In the genomic region with DNA sequence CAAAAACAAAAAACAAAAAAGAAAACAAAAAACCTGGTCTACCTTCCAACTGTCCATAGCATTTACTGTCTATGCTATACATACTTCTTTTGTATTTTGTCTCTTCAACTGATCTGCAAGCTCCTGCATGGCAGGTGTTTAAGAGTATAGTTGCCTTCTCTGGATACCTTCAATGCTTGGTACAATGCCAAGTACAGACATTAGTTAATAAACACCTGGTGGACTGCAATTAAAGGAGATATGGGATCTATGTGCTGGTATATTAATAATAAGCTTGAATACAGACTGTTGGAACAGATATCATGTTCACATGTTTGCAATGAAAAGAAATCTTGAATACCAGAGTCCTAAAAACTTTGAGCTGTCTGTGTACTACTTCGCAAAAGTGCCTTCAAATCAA, we compare ENCODE assay signal across 18 cellular contexts.
DNase-seq lines count a peak whose midpoint lies in the region; TF ChIP-seq lines count a peak whose summit lies in the region.
"Had no signal": no experiment of that assay in that cellular context is flagged by ENCODE, and none has a peak within 500 bp of the region (broad histone marks: within the 10 kb centered on the region; RNA-seq: fewer than 3 reads in every experiment).

No MANE protein-coding gene starts in this region.

- no peaks in the 10 kb centered on the region for H4K20me1 ChIP-seq in mammary epithelial cell (ENCODE audit: insufficient read depth, low read length)

- TF ChIP-seq CTCF in MCF 10A (IDR thresholded peaks at IDR 0.05; ENCODE audit: unreplicated experiment) = no peak
- no peak for TF ChIP-seq CTCF in mammary epithelial cell (conservative IDR thresholded peaks at IDR 0.05 in 1 of 2, IDR thresholded peaks at IDR 0.05 in 1 of 2; ENCODE audit: extremely low read depth in 1 of 2, insufficient read depth in 1 of 2, low read depth in 1 of 2, low read length in 2 of 2)
- TF ChIP-seq CTCF in mesothelial cell of epicardium (IDR thresholded peaks at IDR 0.05; ENCODE audit: unreplicated experiment) = no peak
- TF ChIP-seq CTCF in type B pancreatic cell (conservative IDR thresholded peaks at IDR 0.05) = no peak
- TF ChIP-seq CTCF in prostate gland (IDR thresholded peaks at IDR 0.05) = no peak

- intact Hi-C loops in MCF 10A (cut with micrococcal nuclease) (loop anchor here (5.0 kb wide), 1 partner anchor 83 kb away; the partner anchor contains the start of gene DNMBP), mammary epithelial cell (cut with micrococcal nuclease) (no loop called here), prostate gland (cut with DNase I) (no loop called here)

- H3K27me3 Mint-ChIP-seq in MCF 10A (ENCODE audit: insufficient read depth, unreplicated experiment) (no peaks in the 10 kb centered on the region), mesothelial cell of epicardium (ENCODE audit: low read depth) (no peaks in the 10 kb centered on the region), type B pancreatic cell (no peaks in the 10 kb centered on the region)
- H3K27me3 Mint-ChIP-seq: CD8-positive, alpha-beta memory T cell; IgD-negative memory B cell had no signal

- dilution Hi-C loops in mammary epithelial cell (cut with HindIII; ENCODE audit: low sequenced_read_pairs) = loop anchor here (5.0 kb wide), 1 partner anchor 57 kb away; no protein-coding TSS in a partner anchor

- H3K4me2 ChIP-seq in mammary epithelial cell (ENCODE audit: insufficient read depth, low read depth, low read length) = no peak overlapping the region

- H3K4me3 Mint-ChIP-seq in MCF 10A (ENCODE audit: unreplicated experiment) = no peak overlapping the region
- no peak overlapping the region for H3K4me3 Mint-ChIP-seq in mesothelial cell of epicardium
- H3K4me3 Mint-ChIP-seq in type B pancreatic cell = peak overlapping the region; percentile 37
- H3K4me3 Mint-ChIP-seq: CD8-positive, alpha-beta memory T cell; IgD-negative memory B cell had no signal

- no TSS peak for BruUV-seq in MCF 10A (replicated peaks; lab: Mats Ljungman, UMichigan)
- BruUV-seq in mammary epithelial cell (replicated peaks; lab: Mats Ljungman, UMichigan) = no TSS peak

- H3K27ac ChIP-seq in mammary epithelial cell (ENCODE audit: insufficient read depth, low read depth, low read length) (no peak overlapping the region), prostate gland (no peak overlapping the region)
- H3K27ac ChIP-seq: HL-60 had no signal

- peak overlapping the region; percentile 3 for H3K27ac Mint-ChIP-seq in MCF 10A (ENCODE audit: low read depth, unreplicated experiment)
- peak overlapping the region; percentile 55 for H3K27ac Mint-ChIP-seq in mesothelial cell of epicardium
- H3K27ac Mint-ChIP-seq in type B pancreatic cell = no peak overlapping the region
- H3K27ac Mint-ChIP-seq: IgD-negative memory B cell had no signal

- peaks cover 85% of the 10 kb centered on the region for H3K79me2 ChIP-seq in mammary epithelial cell (ENCODE audit: insufficient read depth, low read length)

- H2AFZ ChIP-seq in mammary epithelial cell (ENCODE audit: low read depth, low read length) = no peak overlapping the region

- POLR2A ChIA-PET in MCF 10A (lab: Yijun Ruan, JAX) = no interaction called here

- no peak overlapping the region for H3K4me3 ChIP-seq in mammary epithelial cell (replicated peaks in 1 of 3; ENCODE audit: insufficient read depth in 1 of 3, low read depth in 2 of 3, low read length in 3 of 3)
- H3K4me3 ChIP-seq in prostate gland = no peak overlapping the region

- peaks cover 4% of the 10 kb centered on the region for H3K9me3 ChIP-seq in mammary epithelial cell (replicated peaks; ENCODE audit: insufficient read depth, low read length)
- no peaks in the 10 kb centered on the region for H3K9me3 ChIP-seq in prostate gland

- WGBS in mammary epithelial cell (ENCODE audit: low coverage, missing lambda C conversion rate) = 100% methylated on average over 1 of the region's 1 CpG
- WGBS in prostate gland = 64% methylated on average over 1 of the region's 1 CpG

- H3K36me3 ChIP-seq in mammary epithelial cell (ENCODE audit: insufficient read depth, low read length) (no peaks in the 10 kb centered on the region), prostate gland (no peaks in the 10 kb centered on the region)

- H3K27me3 ChIP-seq in mammary epithelial cell (ENCODE audit: insufficient read depth, low read length) = no peaks in the 10 kb centered on the region
- H3K27me3 ChIP-seq in prostate gland (replicated peaks; ENCODE audit: insufficient read depth) = no peaks in the 10 kb centered on the region

- peaks cover 50% of the 10 kb centered on the region for H3K4me1 ChIP-seq in mammary epithelial cell (ENCODE audit: insufficient read depth, low read length)
- peaks cover 8% of the 10 kb centered on the region for H3K4me1 ChIP-seq in prostate gland (replicated peaks)

- DNase-seq in MCF 10A (ENCODE audit: unreplicated experiment) (no peak), mammary epithelial cell (no peak), NCI-H1105 treated with DMSO at 0.1 percent for 48 hours (lab: John Stamatoyannopoulos, UW) (peak; percentile 35), mesothelial cell of epicardium (ENCODE audit: low spot score in 2 of 2, unreplicated experiment in 2 of 2) (no peak), type B pancreatic cell (ENCODE audit: extremely low spot score, unreplicated experiment) (no peak), SIG-M5 treated with dmso at 0.1 percent for 504 hours (lab: John Stamatoyannopoulos, UW; ENCODE audit: unreplicated experiment) (no peak), prostate gland (ENCODE audit: low spot score) (no peak)
- DNase-seq: ACHN; C1 segment of cervical spinal cord; CD8-positive, alpha-beta memory T cell; DND-41; Kasumi-1; MM.1S; NCI-H1092; NCI-H187 treated with DMSO at 0.1 percent for 48 hours; T-helper 2 cell had no signal

- no peak for TF ChIP-seq POLR2A in prostate gland (IDR thresholded peaks at IDR 0.05)

- H3K9me3 Mint-ChIP-seq in MCF 10A (ENCODE audit: unreplicated experiment) = peaks cover 6% of the 10 kb centered on the region
- no peaks in the 10 kb centered on the region for H3K9me3 Mint-ChIP-seq in mesothelial cell of epicardium
- H3K9me3 Mint-ChIP-seq in type B pancreatic cell = no peaks in the 10 kb centered on the region
- H3K9me3 Mint-ChIP-seq: CD8-positive, alpha-beta memory T cell; IgD-negative memory B cell had no signal

- in situ Hi-C loops in mammary epithelial cell (cut with MboI; ENCODE audit: low sequenced_read_pairs in 2 of 2) = no loop called here

- no peak overlapping the region for H3K9ac ChIP-seq in mammary epithelial cell (ENCODE audit: insufficient read depth, low read length)

- H3K36me3 Mint-ChIP-seq in MCF 10A (ENCODE audit: insufficient read depth, unreplicated experiment) (peaks cover 15% of the 10 kb centered on the region), mesothelial cell of epicardium (peaks cover 19% of the 10 kb centered on the region), type B pancreatic cell (peaks cover 19% of the 10 kb centered on the region)

- peaks cover 44% of the 10 kb centered on the region for H3K4me1 Mint-ChIP-seq in MCF 10A (ENCODE audit: insufficient read depth, unreplicated experiment)
- peaks cover 60% of the 10 kb centered on the region for H3K4me1 Mint-ChIP-seq in mesothelial cell of epicardium
- H3K4me1 Mint-ChIP-seq in type B pancreatic cell (ENCODE audit: unreplicated experiment) = peaks cover 32% of the 10 kb centered on the region

- CTCF ChIA-PET in MCF 10A (lab: Yijun Ruan, JAX) (interaction anchor here (0.6 to 4.3 kb wide), 3 partner anchors 121 to 319 kb away, joined by 3 to 19 read pairs (median 3); no protein-coding TSS in a partner anchor), mammary epithelial cell (lab: Charles Lee; ENCODE audit: low non-redundant PET) (no interaction called here)
